Comparison of ENCODE assay signal across 34 cellular contexts in the genomic region with DNA sequence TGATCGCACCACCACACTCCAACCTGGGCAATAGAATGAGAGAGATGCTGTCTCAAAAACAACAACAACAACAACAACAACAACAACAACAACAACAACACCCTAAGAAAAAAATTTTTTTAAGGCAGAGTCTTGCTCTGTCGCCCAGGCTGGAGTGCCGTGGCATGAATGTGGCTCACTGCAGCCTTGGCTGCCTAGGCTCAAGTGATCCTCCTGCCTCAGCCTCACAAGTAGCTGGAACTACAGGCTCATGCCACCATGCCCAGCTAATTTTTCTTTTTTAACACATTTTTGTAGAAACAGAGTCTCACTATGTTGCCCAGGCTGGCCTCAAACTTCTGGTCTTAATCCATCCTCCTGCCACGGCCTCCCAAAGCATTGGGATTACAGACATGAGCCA.
"Had no signal": no experiment of that assay in that cellular context is flagged by ENCODE, and none has a peak within 500 bp of the region (broad histone marks: within the 10 kb centered on the region; RNA-seq: fewer than 3 reads in every experiment).

No MANE protein-coding gene starts in this region.

- H3K4me3 ChIP-seq: MG63 had no signal

- H3K9me3 ChIP-seq: MG63 had no signal

- H3K27me3 ChIP-seq: MG63 had no signal

- DNase-seq: Karpas-422, Kasumi-1, MG63, MM.1S, MV-4-11, NCI-H1048, NCI-H1092, NCI-H1092 treated with DMSO at 0.1 percent for 48 hours, NCI-H1105, NCI-H1105 treated with DMSO at 0.1 percent for 48 hours, NCI-H1417, NCI-H1417 treated with DMSO at 0.1 percent for 48 hours, NCI-H1436, NCI-H1436 treated with DMSO at 0.1 percent for 48 hours, NCI-H146, NCI-H1694, NCI-H1694 treated with DMSO at 0.1 percent for 48 hours, NCI-H187, NCI-H187 treated with DMSO at 0.1 percent for 48 hours, NCI-H1930, NCI-H2029, NCI-H2029 treated with DMSO at 0.1 percent for 48 hours, NCI-H2081, NCI-H2081 treated with DMSO at 0.1 percent for 48 hours, NCI-H2107, NCI-H2171, NCI-H2171 treated with DMSO at 0.1 percent for 48 hours, NCI-H2227 treated with DMSO at 0.1 percent for 48 hours, NCI-H226, NCI-H345, NCI-H446, NCI-H446 treated with DMSO at 0.1 percent for 48 hours, NCI-H510A, NCI-H510A treated with DMSO at 0.1 percent for 48 hours had no signal
